ENCODE assay signal across 16 cellular contexts in genomic region chr2:197125000-197125399, GRCh38.
DNase-seq lines count a peak whose midpoint lies in the region; ATAC-seq and TF ChIP-seq lines count a peak whose summit lies in the region.
"Had no signal": no experiment of that assay in that cellular context is flagged by ENCODE, and none has a peak within 500 bp of the region (broad histone marks: within the 10 kb centered on the region; RNA-seq: fewer than 3 reads in every experiment).

No MANE protein-coding gene starts in this region.

- H3K4me1 ChIP-seq in GM23248 (ENCODE audit: insufficient read depth) (no peaks in the 10 kb centered on the region), fibroblast of lung (ENCODE audit: control insufficient read depth, extremely low read depth, insufficient read depth, low read length) (peaks cover 4% of the 10 kb centered on the region)
- H3K4me1 ChIP-seq: foreskin keratinocyte, suprapubic skin had no signal

- H4K20me1 ChIP-seq in GM23248 (ENCODE audit: insufficient read depth), result no peaks in the 10 kb centered on the region
- H4K20me1 ChIP-seq in fibroblast of lung (ENCODE audit: control insufficient read depth, extremely low read depth, insufficient read depth, low read length), result no peaks in the 10 kb centered on the region

- H3K9ac ChIP-seq in GM23248 (no peak overlapping the region), fibroblast of lung (ENCODE audit: insufficient read depth, low read length) (no peak overlapping the region)

- H3K27me3 ChIP-seq in GM23248 (replicated peaks; ENCODE audit: insufficient read depth) (no peaks in the 10 kb centered on the region), fibroblast of lung (ENCODE audit: control insufficient read depth, insufficient read depth, low read length) (no peaks in the 10 kb centered on the region)
- H3K27me3 ChIP-seq: foreskin keratinocyte, suprapubic skin had no signal

- 90 to 94% methylated on average over 3 of the region's 3 CpGs for WGBS in GM23248 (ENCODE audit: low coverage in 1 of 2, low lambda C conversion rate in 2 of 2, missing lambda C conversion rate in 2 of 2), 2 experiments

- CTCF ChIA-PET in RWPE1 (lab: Yijun Ruan, JAX), result no interaction called here

- H3K4me1 Mint-ChIP-seq in activated naive CD8-positive, alpha-beta T cell treated with anti-CD3 and anti-CD28 coated beads for 36 hours, result peaks cover 53% of the 10 kb centered on the region

- DNase-seq in GM23248 (peak; percentile 4), fibroblast of lung (ENCODE audit: low read depth in 2 of 2) (peak; percentile 84 to 91), stromal cell of bone marrow (ENCODE audit: low read depth) (peak; percentile 28), left cardiac atrium (no peak), RWPE1 (ENCODE audit: low spot score) (no peak)
- DNase-seq in activated naive CD8-positive, alpha-beta T cell treated with anti-CD3 and anti-CD28 coated beads for 36 hours, result no peak
- DNase-seq: activated CD8-positive, alpha-beta T cell treated with anti-CD3 and anti-CD28 coated beads for 36 hours; effector CD8-positive, alpha-beta T cell; foreskin keratinocyte; naive thymus-derived CD8-positive, alpha-beta T cell; NCI-H2029; NCI-H524 had no signal

- H3K36me3 ChIP-seq in GM23248 (ENCODE audit: low read depth), result no peaks in the 10 kb centered on the region
- H3K36me3 ChIP-seq in fibroblast of lung (ENCODE audit: control insufficient read depth, insufficient read depth, low read length), result no peaks in the 10 kb centered on the region
- H3K36me3 ChIP-seq: suprapubic skin had no signal

- no peak overlapping the region for H3K4me3 Mint-ChIP-seq in activated naive CD8-positive, alpha-beta T cell treated with anti-CD3 and anti-CD28 coated beads for 36 hours
- H3K4me3 Mint-ChIP-seq: activated CD8-positive, alpha-beta T cell treated with anti-CD3 and anti-CD28 coated beads for 36 hours; naive thymus-derived CD8-positive, alpha-beta T cell had no signal

- no peak overlapping the region for H3K4me3 ChIP-seq in GM23248
- H3K4me3 ChIP-seq in fibroblast of lung (replicated peaks in 1 of 4; ENCODE audit: control extremely low read depth in 1 of 4, insufficient read depth in 1 of 4, low read depth in 3 of 4, low read length in 4 of 4), result no peak overlapping the region
- H3K4me3 ChIP-seq: SK-N-MC, suprapubic skin had no signal

- H3K36me3 Mint-ChIP-seq in activated naive CD8-positive, alpha-beta T cell treated with anti-CD3 and anti-CD28 coated beads for 36 hours, result peaks cover 61% of the 10 kb centered on the region

- no peak overlapping the region for H2AFZ ChIP-seq in GM23248
- no peak overlapping the region for H2AFZ ChIP-seq in fibroblast of lung (ENCODE audit: low read length)

- in situ Hi-C loops in GM23248 (cut with MboI), result no loop called here

- H3K79me2 ChIP-seq in GM23248 (ENCODE audit: insufficient read depth) (no peaks in the 10 kb centered on the region), fibroblast of lung (ENCODE audit: control insufficient read depth, insufficient read depth, low read length) (no peaks in the 10 kb centered on the region)

- H3K27ac ChIP-seq in GM23248, result no peak overlapping the region
- no peak overlapping the region for H3K27ac ChIP-seq in fibroblast of lung (ENCODE audit: insufficient read depth, low read length)
- no peak overlapping the region for H3K27ac ChIP-seq in RWPE1
- H3K27ac ChIP-seq: C4-2B, foreskin keratinocyte, SK-N-MC, suprapubic skin had no signal

- H3K4me2 ChIP-seq in GM23248 (ENCODE audit: unreplicated experiment) (no peak overlapping the region), fibroblast of lung (ENCODE audit: extremely low read depth, insufficient read depth, low read length) (peak overlapping the region; percentile 58)

- H3K27ac Mint-ChIP-seq in activated naive CD8-positive, alpha-beta T cell treated with anti-CD3 and anti-CD28 coated beads for 36 hours, result peak overlapping the region; percentile 67

- intact Hi-C loops in left cardiac atrium (cut with DNase I), result no loop called here

- ATAC-seq in left cardiac atrium, result no peak
- no peak for ATAC-seq in HG02642 (IDR thresholded peaks at IDR 0.05; ENCODE audit: poor library complexity, unreplicated experiment)
- ATAC-seq: activated CD8-positive, alpha-beta T cell treated with anti-CD3 and anti-CD28 coated beads for 36 hours; foreskin keratinocyte; naive thymus-derived CD8-positive, alpha-beta T cell had no signal

- TF ChIP-seq CTCF in fibroblast of lung (conservative IDR thresholded peaks at IDR 0.05 in 1 of 2, IDR thresholded peaks at IDR 0.05 in 1 of 2; ENCODE audit: low read depth in 1 of 2, low read length in 2 of 2) (no peak), RWPE1 (conservative IDR thresholded peaks at IDR 0.05; ENCODE audit: low read depth) (no peak)

- H3K9me2 ChIP-seq in GM23248 (ENCODE audit: insufficient read depth), result no peaks in the 10 kb centered on the region

- no peaks in the 10 kb centered on the region for H3K9me3 ChIP-seq in GM23248 (ENCODE audit: low read depth)
- no peaks in the 10 kb centered on the region for H3K9me3 ChIP-seq in fibroblast of lung (ENCODE audit: control insufficient read depth, insufficient read depth, low read depth, low read length)
- H3K9me3 ChIP-seq: suprapubic skin had no signal

- no peaks in the 10 kb centered on the region for H3K27me3 Mint-ChIP-seq in activated naive CD8-positive, alpha-beta T cell treated with anti-CD3 and anti-CD28 coated beads for 36 hours
- H3K27me3 Mint-ChIP-seq: activated CD8-positive, alpha-beta T cell treated with anti-CD3 and anti-CD28 coated beads for 36 hours; naive thymus-derived CD8-positive, alpha-beta T cell had no signal

- no peaks in the 10 kb centered on the region for H3F3A ChIP-seq in GM23248 (ENCODE audit: insufficient read depth)

- peaks cover 10% of the 10 kb centered on the region for H3K9me3 Mint-ChIP-seq in activated naive CD8-positive, alpha-beta T cell treated with anti-CD3 and anti-CD28 coated beads for 36 hours
- H3K9me3 Mint-ChIP-seq: naive thymus-derived CD8-positive, alpha-beta T cell had no signal

- POLR2A ChIA-PET in RWPE1 (lab: Yijun Ruan, JAX; ENCODE audit: low non-redundant PET), result no interaction called here

Comparison
In these comparisons a context has a peak if more than half of its experiments do, and no peak if none do; other contexts are left out.
1. DNase-seq: peak in GM23248 (single experiment), fibroblast of lung (2 of 2) and stromal cell of bone marrow (single experiment); none in activated naive CD8-positive, alpha-beta T cell treated with anti-CD3 and anti-CD28 coated beads for 36 hours (single experiment), left cardiac atrium (single experiment) and RWPE1 (single experiment).